1 cellular context compared by ENCODE assay signal in genomic region chr3:55446860-55447259, GRCh38.
TF ChIP-seq lines count a peak whose summit lies in the region.

No MANE protein-coding gene starts in this region.

TF ChIP-seq in HEK293, 187 proteins besides CTCF, POLR2A, EP300 and RAD21 (continued from another document):
- TF ChIP-seq ZNF366 (tag by site-specific recombination; conservative IDR thresholded peaks at IDR 0.05): no peak
- TF ChIP-seq ZNF280D (tag by site-specific recombination; IDR thresholded peaks at IDR 0.05): no peak
- TF ChIP-seq ZNF629 (tag by site-specific recombination; IDR thresholded peaks at IDR 0.05): no peak
- peak; percentile 46; the same call in 1 of the 2 replicates for TF ChIP-seq ZBTB20 (tag by site-specific recombination; IDR thresholded peaks at IDR 0.05)
- TF ChIP-seq KLF8 (tag by site-specific recombination; IDR thresholded peaks at IDR 0.05): no peak
- no peak for TF ChIP-seq BCL11A (tag by site-specific recombination; IDR thresholded peaks at IDR 0.05; ENCODE audit: low read depth)
- TF ChIP-seq ZNF518A (tag by site-specific recombination; conservative IDR thresholded peaks at IDR 0.05; ENCODE audit: low read depth): no peak
- TF ChIP-seq SCRT2 (tag by site-specific recombination; IDR thresholded peaks at IDR 0.05): peak; percentile 77
- TF ChIP-seq YY1 (tag by site-specific recombination; IDR thresholded peaks at IDR 0.05): no peak
TF ChIP-seq in HEK293: peak in this region for 5.
